ENCODE assay signal across 8 cellular contexts in the genomic region with DNA sequence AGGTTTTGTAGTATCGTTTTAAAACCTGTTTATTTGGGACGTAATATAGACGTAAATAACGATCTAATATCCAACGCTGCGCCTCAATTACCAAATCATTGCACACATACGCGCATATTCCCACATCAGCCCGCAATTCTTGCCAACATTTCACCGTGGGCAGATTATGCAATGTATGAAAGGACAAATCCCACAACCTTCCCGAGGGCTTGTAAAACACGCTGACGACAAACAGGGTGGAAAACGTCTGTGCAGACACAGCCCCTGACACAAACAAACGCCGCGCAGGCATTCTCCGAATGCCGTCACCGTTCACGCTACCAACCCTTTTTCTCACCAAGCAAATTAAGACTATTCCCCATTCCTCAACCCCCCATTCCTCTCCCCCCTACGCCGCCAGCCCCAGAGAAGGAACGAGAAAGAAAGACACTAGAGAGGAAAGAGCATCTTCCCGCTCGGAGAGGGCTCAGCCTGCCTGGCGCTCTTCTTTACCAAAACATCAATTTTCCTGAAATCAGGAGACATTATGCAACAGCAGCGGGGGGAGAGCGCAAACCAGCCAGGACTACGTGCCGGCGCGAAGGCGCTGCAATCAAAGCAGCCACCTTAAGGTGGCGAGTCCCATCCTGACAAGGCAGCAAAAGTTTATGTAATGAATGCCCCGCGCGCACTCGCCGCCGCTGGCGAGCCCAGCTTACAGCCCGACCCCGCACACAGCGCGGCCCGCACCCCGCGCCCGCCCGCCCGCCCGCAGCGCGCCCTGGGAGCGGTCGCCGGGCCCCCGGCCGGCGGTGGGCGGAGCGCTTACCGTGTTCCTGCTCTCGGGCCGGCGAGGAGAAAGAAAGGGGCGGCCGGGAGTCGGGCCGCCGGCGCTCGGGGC. TPM values are rescaled to one million over a fixed set of nuclear protein-coding genes. Genes with fewer than 3 reads are reported as not detected.
DNase-seq lines count a peak whose midpoint lies in the region; ATAC-seq and TF ChIP-seq lines count a peak whose summit lies in the region.

No MANE protein-coding gene starts in this region.

- peak overlapping the region; percentile 93 for H3K4me3 ChIP-seq in coronary artery

- peak; percentile 28 for DNase-seq in DMS79 treated with DMSO at 0.1 percent for 48 hours (lab: John Stamatoyannopoulos, UW)
- no peak for DNase-seq in DMS79 (lab: John Stamatoyannopoulos, UW)
- peak; percentile 60 for DNase-seq in NCI-H1092 treated with DMSO at 0.1 percent for 48 hours (lab: John Stamatoyannopoulos, UW)
- DNase-seq in activated CD4-positive, alpha-beta T cell treated with anti-CD3 and anti-CD28 coated beads for 4 hours, result peak; percentile 44 to 52
- DNase-seq in coronary artery (ENCODE audit: low spot score), result peak; percentile 91
- DNase-seq in left lobe of liver (ENCODE audit: low spot score), result peak; percentile 84
- DNase-seq in stimulated activated CD4-positive, alpha-beta T cell treated with anti-CD3 and anti-CD28 coated beads, Interleukin-2, amount 100 ng/mL, for 24 hours, result peak; percentile 58

- TF ChIP-seq CTCF in coronary artery (IDR thresholded peaks at IDR 0.05), result no peak

- ATAC-seq in HG02588 (IDR thresholded peaks at IDR 0.05; ENCODE audit: unreplicated experiment), result peak; percentile 39
- ATAC-seq in left lobe of liver, result peak; percentile 20

- H3K27ac ChIP-seq in coronary artery, result peak overlapping the region; percentile 92 to 95

RNA-seq across cellular contexts. Expression of gene NFIL3, which starts 0.6 kb away (rescaled TPM):
- total RNA-seq in left lobe of liver, result 12.0 TPM
